ENCODE assay signal across 14 cellular contexts in genomic region chr13:38167164-38167822, GRCh38.
DNase-seq lines count a peak whose midpoint lies in the region; ATAC-seq lines count a peak whose summit lies in the region.
"Had no signal": no experiment of that assay in that cellular context is flagged by ENCODE, and none has a peak within 500 bp of the region (broad histone marks: within the 10 kb centered on the region; RNA-seq: fewer than 3 reads in every experiment).

No MANE protein-coding gene starts in this region.

- no peaks in the 10 kb centered on the region for H3K36me3 Mint-ChIP-seq in activated CD8-positive, alpha-beta memory T cell treated with anti-CD3 and anti-CD28 coated beads, Interleukin-2, amount 10 ng/mL, durations not matched to agents 7 days and 5 days
- H3K36me3 Mint-ChIP-seq in stimulated activated memory B cell treated with anti-CD40 and anti-IgM and Interleukin-4, amounts not matched to agents 10 μg/mL and 1 μg/mL and 100 μg/mL, for 72 hours = no peaks in the 10 kb centered on the region

- H3K9me3 Mint-ChIP-seq in activated CD8-positive, alpha-beta memory T cell treated with anti-CD3 and anti-CD28 coated beads, Interleukin-2, amount 10 ng/mL, durations not matched to agents 7 days and 5 days (ENCODE audit: low read depth) = no peaks in the 10 kb centered on the region
- no peaks in the 10 kb centered on the region for H3K9me3 Mint-ChIP-seq in stimulated activated memory B cell treated with anti-CD40 and anti-IgM and Interleukin-4, amounts not matched to agents 10 μg/mL and 1 μg/mL and 100 μg/mL, for 72 hours
- H3K9me3 Mint-ChIP-seq: activated T-cell treated with anti-CD3 and anti-CD28 coated beads, Interleukin-2, amount 50 U/mL, for 24 hours had no signal

- no peaks in the 10 kb centered on the region for H3K27me3 Mint-ChIP-seq in activated CD8-positive, alpha-beta memory T cell treated with anti-CD3 and anti-CD28 coated beads, Interleukin-2, amount 10 ng/mL, durations not matched to agents 7 days and 5 days
- no peaks in the 10 kb centered on the region for H3K27me3 Mint-ChIP-seq in stimulated activated memory B cell treated with anti-CD40 and anti-IgM and Interleukin-4, amounts not matched to agents 10 μg/mL and 1 μg/mL and 100 μg/mL, for 72 hours
- H3K27me3 Mint-ChIP-seq: activated T-cell treated with anti-CD3 and anti-CD28 coated beads, Interleukin-2, amount 50 U/mL, for 24 hours; T-helper 17 cell had no signal

- no peak for ATAC-seq in activated CD8-positive, alpha-beta memory T cell treated with anti-CD3 and anti-CD28 coated beads, Interleukin-2, amount 10 ng/mL, durations not matched to agents 7 days and 5 days
- ATAC-seq in HG02798 (IDR thresholded peaks at IDR 0.05; ENCODE audit: poor library complexity, unreplicated experiment) = peak; percentile 96
- peak; percentile 95 for ATAC-seq in HG03521 (IDR thresholded peaks at IDR 0.05; ENCODE audit: unreplicated experiment)
- peak; percentile 81 for ATAC-seq in stimulated activated memory B cell treated with anti-CD40 and anti-IgM and Interleukin-4, amounts not matched to agents 10 μg/mL and 1 μg/mL and 100 μg/mL, for 72 hours
- ATAC-seq: A549, left lobe of liver, T-helper 17 cell had no signal

- peaks cover 7% of the 10 kb centered on the region for H3K4me1 Mint-ChIP-seq in activated CD8-positive, alpha-beta memory T cell treated with anti-CD3 and anti-CD28 coated beads, Interleukin-2, amount 10 ng/mL, durations not matched to agents 7 days and 5 days
- H3K4me1 Mint-ChIP-seq in stimulated activated memory B cell treated with anti-CD40 and anti-IgM and Interleukin-4, amounts not matched to agents 10 μg/mL and 1 μg/mL and 100 μg/mL, for 72 hours = peaks cover 17% of the 10 kb centered on the region

- H3K27ac Mint-ChIP-seq in activated CD8-positive, alpha-beta memory T cell treated with anti-CD3 and anti-CD28 coated beads, Interleukin-2, amount 10 ng/mL, durations not matched to agents 7 days and 5 days = peak overlapping the region; percentile 54
- peak overlapping the region; percentile 73 for H3K27ac Mint-ChIP-seq in stimulated activated memory B cell treated with anti-CD40 and anti-IgM and Interleukin-4, amounts not matched to agents 10 μg/mL and 1 μg/mL and 100 μg/mL, for 72 hours
- H3K27ac Mint-ChIP-seq: activated T-cell treated with anti-CD3 and anti-CD28 coated beads, Interleukin-2, amount 50 U/mL, for 24 hours; T-helper 17 cell had no signal

- CTCF ChIA-PET in activated CD8-positive, alpha-beta memory T cell treated with anti-CD3 and anti-CD28 coated beads, Interleukin-2, amount 10 ng/mL, durations not matched to agents 7 days and 5 days (lab: Charles Lee) = no interaction called here

- no peak for DNase-seq in activated CD8-positive, alpha-beta memory T cell treated with anti-CD3 and anti-CD28 coated beads, Interleukin-2, amount 10 ng/mL, durations not matched to agents 7 days and 5 days
- DNase-seq in activated CD8-positive, alpha-beta memory T cell treated with anti-CD3 and anti-CD28 coated beads, Interleukin-2, amount 50 U/mL, for 48 hours = no peak
- DNase-seq in dermis blood vessel endothelial cell = no peak
- DNase-seq in stimulated activated CD4-positive, alpha-beta T cell treated with anti-CD3 and anti-CD28 coated beads, Interleukin-2, amount 100 ng/mL, for 48 hours = no peak
- no peak for DNase-seq in activated naive CD4-positive, alpha-beta T cell (lab: John Stamatoyannopoulos, UW)
- DNase-seq: activated T-cell treated with anti-CD3 and anti-CD28 coated beads, Interleukin-2, amount 50 U/mL, for 24 hours; cerebellar nuclear complex; T-helper 17 cell; uterus had no signal

- H3K4me3 Mint-ChIP-seq in activated CD8-positive, alpha-beta memory T cell treated with anti-CD3 and anti-CD28 coated beads, Interleukin-2, amount 10 ng/mL, durations not matched to agents 7 days and 5 days = no peak overlapping the region
- H3K4me3 Mint-ChIP-seq in stimulated activated memory B cell treated with anti-CD40 and anti-IgM and Interleukin-4, amounts not matched to agents 10 μg/mL and 1 μg/mL and 100 μg/mL, for 72 hours = peak overlapping the region; percentile 38
- H3K4me3 Mint-ChIP-seq: activated T-cell treated with anti-CD3 and anti-CD28 coated beads, Interleukin-2, amount 50 U/mL, for 24 hours; T-helper 17 cell had no signal
